In the genomic region with DNA sequence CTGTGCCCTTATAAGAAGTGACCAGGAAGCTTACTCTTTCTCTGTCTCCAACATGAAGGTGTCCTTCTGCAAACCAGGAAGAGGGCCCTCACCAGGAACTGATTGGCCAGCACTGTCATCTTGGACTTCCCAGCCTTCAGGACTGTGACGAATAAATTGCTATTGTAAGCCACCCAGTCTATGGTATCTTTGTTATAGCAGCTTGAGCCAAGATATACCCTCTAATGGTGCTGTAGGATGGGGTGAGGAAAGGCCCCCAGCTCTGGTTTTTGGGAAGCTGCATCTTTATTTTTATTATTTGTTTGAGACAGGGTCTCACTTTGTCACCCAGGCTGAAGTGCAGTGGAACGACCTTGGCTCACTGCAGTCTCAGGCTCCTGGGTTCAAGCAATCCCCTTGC, we compare ENCODE assay signal across 1 cellular context.
TF ChIP-seq lines count a peak whose summit lies in the region.

No MANE protein-coding gene starts in this region.

TF ChIP-seq in K562, 482 proteins besides CTCF, POLR2A, EP300 and RAD21 (continued from another document):
- TF ChIP-seq THAP12 (CRISPR knock-in tag; IDR thresholded peaks at IDR 0.05) (no peak), PCBP1 (IDR thresholded peaks at IDR 0.05; ENCODE audit: low read depth, low read length, poor library complexity, severe bottlenecking) (no peak)
TF ChIP-seq in K562: peak in this region for 1.
